Comparison of ENCODE assay signal across 20 cellular contexts in genomic region chr6:1625926-1626413, GRCh38. TPM values are rescaled to one million over a fixed set of nuclear protein-coding genes. Genes with fewer than 3 reads are reported as not detected.
DNase-seq lines count a peak whose midpoint lies in the region; ATAC-seq and TF ChIP-seq lines count a peak whose summit lies in the region.
"Had no signal": no experiment of that assay in that cellular context is flagged by ENCODE, and none has a peak within 500 bp of the region (broad histone marks: within the 10 kb centered on the region; RNA-seq: fewer than 3 reads in every experiment).

No MANE protein-coding gene starts in this region.

- intact Hi-C loops in sciatic nerve (cut with DNase I): loop anchor here (2.0 kb wide), 1 partner anchor 15 kb away; no protein-coding TSS in a partner anchor

- peak overlapping the region; percentile 17 for H3K4me3 ChIP-seq in astrocyte of the spinal cord (ENCODE audit: low read depth, low read length)
- H3K4me3 ChIP-seq: SJCRH30 had no signal

- POLR2A ChIA-PET in HEK293T (lab: Yijun Ruan, JAX): interaction anchor here (1.2 to 8.2 kb wide), 8 partner anchors 10 to 76 kb away, joined by 3 to 144 read pairs (median 22); partner anchors contain the start of gene FOXC1

- no peak for DNase-seq in HEK293T (ENCODE audit: extremely low spot score)
- DNase-seq in astrocyte of the spinal cord (ENCODE audit: low read depth, low spot score): peak; percentile 22
- peak; percentile 81 for DNase-seq in kidney glomerular epithelial cell (lab: John Stamatoyannopoulos, UW)
- DNase-seq in sciatic nerve (ENCODE audit: low spot score): no peak
- DNase-seq in hippocampal formation (lab: John Stamatoyannopoulos, UW): no peak
- DNase-seq in NCI-H187 (lab: John Stamatoyannopoulos, UW): no peak
- DNase-seq in activated CD4-positive, alpha-beta T cell treated with anti-CD3 and anti-CD28 coated beads, Interleukin-2, amount 50 U/mL, for 48 hours: no peak
- DNase-seq: activated naive CD4-positive, alpha-beta T cell; BE2C; brain microvascular endothelial cell; DMS153; effector memory CD4-positive, alpha-beta T cell; lower lobe of right lung; MV-4-11; NCI-H2107; NCI-H526 treated with DMSO at 0.1 percent for 48 hours; OCI-M1; SJCRH30; stimulated activated CD4-positive, alpha-beta T cell treated with anti-CD3 and anti-CD28 coated beads, Interleukin-2, amount 100 ng/mL, for 24 hours; T-helper 9 cell had no signal

- CTCF ChIA-PET in HEK293T (lab: Yijun Ruan, JAX): interaction anchor here (1.4 to 2.6 kb wide), 2 partner anchors 9 to 61 kb away, joined by 7 to 11 read pairs; no protein-coding TSS in a partner anchor

- in situ Hi-C loops in astrocyte of the spinal cord (cut with HindIII; ENCODE audit: low sequenced_read_pairs): no loop called here

- TF ChIP-seq CTCF in astrocyte of the spinal cord (IDR thresholded peaks at IDR 0.05; ENCODE audit: low read depth, low read length): no peak

- ATAC-seq in sciatic nerve: peak; percentile 61

TF ChIP-seq in HEK293T, 16 proteins besides CTCF, POLR2A, EP300 and RAD21:
- TF ChIP-seq LEF1 (IDR thresholded peaks at IDR 0.05; ENCODE audit: borderline replicate concordance) (no peak), HDGF (IDR thresholded peaks at IDR 0.05; ENCODE audit: borderline replicate concordance) (no peak), NFRKB (IDR thresholded peaks at IDR 0.05) (no peak), CTBP1 (IDR thresholded peaks at IDR 0.05; ENCODE audit: borderline replicate concordance) (no peak), ELF4 (IDR thresholded peaks at IDR 0.05) (0 out of 2 replicates have a peak, but pooled peaks have one; percentile 4)

RNA-seq across cellular contexts. Expression of gene FOXC1, which starts 16.3 kb away (rescaled TPM):
- total RNA-seq in sciatic nerve: 61.8 TPM

Comparison
In these comparisons a context has a peak if more than half of its experiments do, and no peak if none do; other contexts are left out.
1. DNase-seq: peak in astrocyte of the spinal cord (single experiment) and kidney glomerular epithelial cell (single experiment); none in HEK293T (single experiment), sciatic nerve (single experiment), hippocampal formation (0 of 2), NCI-H187 (0 of 2) and activated CD4-positive, alpha-beta T cell treated with anti-CD3 and anti-CD28 coated beads, Interleukin-2, amount 50 U/mL, for 48 hours (0 of 2).